In the genomic region with DNA sequence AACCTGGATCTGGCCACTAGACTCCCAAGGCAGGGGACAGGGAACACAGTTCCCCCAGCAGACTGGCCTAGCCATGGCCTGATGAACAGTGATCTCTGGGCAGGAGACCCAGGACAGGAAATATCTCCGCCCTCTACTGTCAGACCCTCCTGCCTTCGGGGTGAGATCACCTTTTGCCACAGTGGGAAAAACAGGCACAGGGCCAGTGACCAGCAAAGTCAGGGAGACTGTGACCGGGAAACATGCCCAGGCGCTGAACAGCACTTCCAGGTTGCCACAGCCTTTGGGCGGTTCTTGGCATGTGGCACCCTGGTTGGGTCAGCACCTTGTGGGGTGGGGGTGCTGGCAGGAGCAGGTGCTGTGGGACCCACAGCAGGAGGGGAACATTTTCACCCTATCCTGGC, we compare ENCODE assay signal across 12 cellular contexts. TPM values are rescaled to one million over a fixed set of nuclear protein-coding genes. Genes with fewer than 3 reads are reported as not detected.
DNase-seq lines count a peak whose midpoint lies in the region; ATAC-seq, FAIRE-seq and TF ChIP-seq lines count a peak whose summit lies in the region.
"Had no signal": no experiment of that assay in that cellular context is flagged by ENCODE, and none has a peak within 500 bp of the region (broad histone marks: within the 10 kb centered on the region; RNA-seq: fewer than 3 reads in every experiment).

No MANE protein-coding gene starts in this region.

- no peak for FAIRE-seq in GM12891 (lab: Jason Lieb, UNC)

- H4K20me1 ChIP-seq in mammary epithelial cell (ENCODE audit: insufficient read depth, low read length), result no peaks in the 10 kb centered on the region

- H3K9ac ChIP-seq in mammary epithelial cell (ENCODE audit: insufficient read depth, low read length), result no peak overlapping the region

- H3K36me3 Mint-ChIP-seq in MCF 10A (ENCODE audit: insufficient read depth, unreplicated experiment), result no peaks in the 10 kb centered on the region
- H3K36me3 Mint-ChIP-seq in activated CD8-positive, alpha-beta T cell treated with anti-CD3 and anti-CD28 coated beads, Interleukin-2, amount 10 ng/mL, durations not matched to agents 7 days and 5 days (ENCODE audit: low read depth), result peaks cover 7% of the 10 kb centered on the region

- peak overlapping the region; percentile 77 for H3K27ac Mint-ChIP-seq in MCF 10A (ENCODE audit: low read depth, unreplicated experiment)
- H3K27ac Mint-ChIP-seq in activated CD8-positive, alpha-beta T cell treated with anti-CD3 and anti-CD28 coated beads, Interleukin-2, amount 10 ng/mL, durations not matched to agents 7 days and 5 days, result no peak overlapping the region
- H3K27ac Mint-ChIP-seq: stimulated activated naive CD8-positive, alpha-beta T cell treated with anti-CD3 and anti-CD28 coated beads, Interleukin-15, amount 100 ng/mL, for 72 hours had no signal

- DNase-seq in MCF 10A (ENCODE audit: unreplicated experiment), result peak; percentile 74
- DNase-seq in mammary epithelial cell, result no peak
- peak; percentile 8 for DNase-seq in astrocyte of the cerebellum (ENCODE audit: low read depth)
- DNase-seq in left lung, result no peak
- no peak for DNase-seq in activated CD8-positive, alpha-beta T cell treated with anti-CD3 and anti-CD28 coated beads, Interleukin-2, amount 10 ng/mL, durations not matched to agents 7 days and 5 days
- DNase-seq in GM12891 (ENCODE audit: insufficient read length, low spot score), result no peak
- DNase-seq in ascending aorta (ENCODE audit: low spot score in 2 of 2), result no peak
- no peak for DNase-seq in mesenteric fat pad (ENCODE audit: low spot score)
- DNase-seq: aorta; erythroblast; NCI-H1694; stimulated activated naive CD8-positive, alpha-beta T cell treated with anti-CD3 and anti-CD28 coated beads, Interleukin-15, amount 100 ng/mL, for 72 hours had no signal

- POLR2A ChIA-PET in MCF 10A (lab: Yijun Ruan, JAX), result no interaction called here
- POLR2A ChIA-PET in activated CD8-positive, alpha-beta T cell treated with anti-CD3 and anti-CD28 coated beads, Interleukin-2, amount 10 ng/mL, durations not matched to agents 7 days and 5 days (lab: Charles Lee), result no interaction called here

- H3K27ac ChIP-seq in mammary epithelial cell (ENCODE audit: insufficient read depth, low read depth, low read length), result no peak overlapping the region
- H3K27ac ChIP-seq in left lung, result no peak overlapping the region
- H3K27ac ChIP-seq in ascending aorta, result no peak overlapping the region

- H3K4me1 ChIP-seq in mammary epithelial cell (ENCODE audit: insufficient read depth, low read length) (peaks cover 15% of the 10 kb centered on the region), left lung (peaks cover 6 to 25% of the 10 kb centered on the region in 2 donors), ascending aorta (peaks cover 6 to 7% of the 10 kb centered on the region in 2 donors)

- ATAC-seq in left lung, result peak; percentile 8
- ATAC-seq in activated CD8-positive, alpha-beta T cell treated with anti-CD3 and anti-CD28 coated beads, Interleukin-2, amount 10 ng/mL, durations not matched to agents 7 days and 5 days, result no peak
- ATAC-seq: stimulated activated naive CD8-positive, alpha-beta T cell treated with anti-CD3 and anti-CD28 coated beads, Interleukin-15, amount 100 ng/mL, for 72 hours had no signal

- dilution Hi-C loops in mammary epithelial cell (cut with HindIII; ENCODE audit: low sequenced_read_pairs), result no loop called here

- H3K4me2 ChIP-seq in mammary epithelial cell (ENCODE audit: insufficient read depth, low read depth, low read length), result no peak overlapping the region

- H3K27me3 ChIP-seq in mammary epithelial cell (ENCODE audit: insufficient read depth, low read length) (no peaks in the 10 kb centered on the region), left lung (peaks cover 0 to 47% of the 10 kb centered on the region in 2 donors), ascending aorta (no peaks in the 10 kb centered on the region)

- peak overlapping the region; percentile 44 for H3K4me3 Mint-ChIP-seq in MCF 10A (ENCODE audit: unreplicated experiment)
- no peak overlapping the region for H3K4me3 Mint-ChIP-seq in activated CD8-positive, alpha-beta T cell treated with anti-CD3 and anti-CD28 coated beads, Interleukin-2, amount 10 ng/mL, durations not matched to agents 7 days and 5 days

- no peak overlapping the region for H2AFZ ChIP-seq in mammary epithelial cell (ENCODE audit: low read depth, low read length)

- H3K4me1 Mint-ChIP-seq in MCF 10A (ENCODE audit: insufficient read depth, unreplicated experiment), result peaks cover 13% of the 10 kb centered on the region
- H3K4me1 Mint-ChIP-seq in activated CD8-positive, alpha-beta T cell treated with anti-CD3 and anti-CD28 coated beads, Interleukin-2, amount 10 ng/mL, durations not matched to agents 7 days and 5 days (ENCODE audit: low read depth), result peaks cover 9% of the 10 kb centered on the region

- no peaks in the 10 kb centered on the region for H3K27me3 Mint-ChIP-seq in MCF 10A (ENCODE audit: insufficient read depth, unreplicated experiment)
- peaks cover 34% of the 10 kb centered on the region for H3K27me3 Mint-ChIP-seq in activated CD8-positive, alpha-beta T cell treated with anti-CD3 and anti-CD28 coated beads, Interleukin-2, amount 10 ng/mL, durations not matched to agents 7 days and 5 days (ENCODE audit: low read depth)

- WGBS in mammary epithelial cell (ENCODE audit: low coverage, missing lambda C conversion rate), result 0% methylated on average over 1 of the region's 5 CpGs

- H3K36me3 ChIP-seq in mammary epithelial cell (ENCODE audit: insufficient read depth, low read length), result no peaks in the 10 kb centered on the region
- H3K36me3 ChIP-seq in left lung, result no peaks in the 10 kb centered on the region
- no peaks in the 10 kb centered on the region for H3K36me3 ChIP-seq in ascending aorta

- peaks cover 5% of the 10 kb centered on the region for H3K9me3 ChIP-seq in mammary epithelial cell (replicated peaks; ENCODE audit: insufficient read depth, low read length)
- no peaks in the 10 kb centered on the region for H3K9me3 ChIP-seq in left lung
- H3K9me3 ChIP-seq in ascending aorta, result no peaks in the 10 kb centered on the region

- BruUV-seq in MCF 10A (replicated peaks; lab: Mats Ljungman, UMichigan), result no TSS peak
- BruUV-seq in mammary epithelial cell (replicated peaks; lab: Mats Ljungman, UMichigan), result no TSS peak

- H3K4me3 ChIP-seq in mammary epithelial cell (replicated peaks in 1 of 3; ENCODE audit: insufficient read depth in 1 of 3, low read depth in 2 of 3, low read length in 3 of 3), result no peak overlapping the region
- no peak overlapping the region for H3K4me3 ChIP-seq in astrocyte of the cerebellum (ENCODE audit: low read depth, low read length)
- no peak overlapping the region for H3K4me3 ChIP-seq in left lung
- no peak overlapping the region for H3K4me3 ChIP-seq in ascending aorta

- CTCF ChIA-PET in MCF 10A (lab: Yijun Ruan, JAX), result no interaction called here
- CTCF ChIA-PET in mammary epithelial cell (lab: Charles Lee; ENCODE audit: low non-redundant PET), result no interaction called here
- CTCF ChIA-PET in activated CD8-positive, alpha-beta T cell treated with anti-CD3 and anti-CD28 coated beads, Interleukin-2, amount 10 ng/mL, durations not matched to agents 7 days and 5 days (lab: Charles Lee), result no interaction called here

- no peaks in the 10 kb centered on the region for H3K79me2 ChIP-seq in mammary epithelial cell (ENCODE audit: insufficient read depth, low read length)

- TF ChIP-seq POLR2A in GM12891 (IDR thresholded peaks at IDR 0.05; ENCODE audit: low read depth, low read length), result no peak

- peaks cover 8% of the 10 kb centered on the region for H3K9me3 Mint-ChIP-seq in MCF 10A (ENCODE audit: unreplicated experiment)
- no peaks in the 10 kb centered on the region for H3K9me3 Mint-ChIP-seq in activated CD8-positive, alpha-beta T cell treated with anti-CD3 and anti-CD28 coated beads, Interleukin-2, amount 10 ng/mL, durations not matched to agents 7 days and 5 days (ENCODE audit: insufficient read depth)
- H3K9me3 Mint-ChIP-seq: stimulated activated naive CD8-positive, alpha-beta T cell treated with anti-CD3 and anti-CD28 coated beads, Interleukin-15, amount 100 ng/mL, for 72 hours had no signal

- TF ChIP-seq CTCF in MCF 10A (IDR thresholded peaks at IDR 0.05; ENCODE audit: unreplicated experiment) (no peak), mammary epithelial cell (conservative IDR thresholded peaks at IDR 0.05 in 1 of 2, IDR thresholded peaks at IDR 0.05 in 1 of 2; ENCODE audit: extremely low read depth in 1 of 2, insufficient read depth in 1 of 2, low read depth in 1 of 2, low read length in 2 of 2) (no peak), astrocyte of the cerebellum (IDR thresholded peaks at IDR 0.05; ENCODE audit: low read depth, low read length, missing control alignments) (no peak), left lung (IDR thresholded peaks at IDR 0.05) (no peak), ascending aorta (IDR thresholded peaks at IDR 0.05) (no peak)

- intact Hi-C loops in MCF 10A (cut with micrococcal nuclease), result no loop called here
- intact Hi-C loops in mammary epithelial cell (cut with micrococcal nuclease), result no loop called here
- intact Hi-C loops in left lung (cut with DNase I), result no loop called here
- intact Hi-C loops in ascending aorta (cut with DNase I), result loop anchor here (5.0 kb wide), 3 partner anchors 59 to 219 kb away; a partner anchor contains a TSS

- in situ Hi-C loops in mammary epithelial cell (cut with MboI; ENCODE audit: low sequenced_read_pairs in 2 of 2), result no loop called here
- in situ Hi-C loops in astrocyte of the cerebellum (cut with HindIII; ENCODE audit: low sequenced_read_pairs), result no loop called here

RNA-seq across cellular contexts. Expression of a gene that starts 8.9 kb away (rescaled TPM):
- 11.6 and 11.9 TPM in 2 replicates for total RNA-seq in MCF 10A (2022)
- total RNA-seq in mammary epithelial cell, result 1 to 10 TPM; 7.4 to 9.0 TPM
- 3.1 TPM for polyA plus RNA-seq in mammary epithelial cell
- 11.7 TPM for polyA minus RNA-seq in mammary epithelial cell
- 1 to 10 TPM; 6.9 to 7.1 TPM for total RNA-seq in left lung
- total RNA-seq in activated CD8-positive, alpha-beta T cell treated with anti-CD3 and anti-CD28 coated beads, Interleukin-2, amount 10 ng/mL, durations not matched to agents 7 days and 5 days, result 10 to 100 TPM in 1 of 2 experiments, 1 to 10 TPM in 1; 9.5 to 10.3 TPM
- polyA plus RNA-seq in GM12891 (2012; ENCODE audit: low read depth, missing spikeins), result 4.3 TPM
- total RNA-seq in ascending aorta, result 0.64 TPM
- total RNA-seq in mesenteric fat pad, result 7.7 TPM

RNA-seq across cellular contexts. Expression of a gene that starts 34.5 kb away (rescaled TPM):
- 7.1 and 7.7 TPM in 2 replicates for total RNA-seq in MCF 10A (2022)
- total RNA-seq in mammary epithelial cell, result 1 to 10 TPM; 3.3 to 4.1 TPM
- 2.0 TPM for polyA plus RNA-seq in mammary epithelial cell
- polyA minus RNA-seq in mammary epithelial cell, result 0.93 TPM
- 1 to 10 TPM; 3.4 to 3.8 TPM for total RNA-seq in left lung
- under 1 TPM; 0.34 to 0.84 TPM for total RNA-seq in activated CD8-positive, alpha-beta T cell treated with anti-CD3 and anti-CD28 coated beads, Interleukin-2, amount 10 ng/mL, durations not matched to agents 7 days and 5 days
- 1.7 TPM for polyA plus RNA-seq in GM12891 (2012; ENCODE audit: low read depth, missing spikeins)
- total RNA-seq in ascending aorta, result not detected
- 2.8 TPM for total RNA-seq in mesenteric fat pad

RNA-seq across cellular contexts. Expression of a gene that starts 58.7 kb away (rescaled TPM):
- total RNA-seq in MCF 10A (2022), result 18.1 and 18.8 TPM in 2 replicates
- total RNA-seq in mammary epithelial cell, result 10 to 100 TPM in 1 of 2 donors, 1 to 10 TPM in 1; 8.2 to 39.5 TPM
- polyA plus RNA-seq in mammary epithelial cell, result 3.2 TPM
- polyA minus RNA-seq in mammary epithelial cell, result not detected
- 10 to 100 TPM; 22.9 to 26.5 TPM for total RNA-seq in left lung
- total RNA-seq in activated CD8-positive, alpha-beta T cell treated with anti-CD3 and anti-CD28 coated beads, Interleukin-2, amount 10 ng/mL, durations not matched to agents 7 days and 5 days, result 10 to 100 TPM; 29.1 to 32.4 TPM
- polyA plus RNA-seq in GM12891 (2012; ENCODE audit: low read depth, missing spikeins), result 3.4 TPM
- 33.1 TPM for total RNA-seq in ascending aorta
- 17.7 TPM for total RNA-seq in mesenteric fat pad

Comparison
In these comparisons a context has a peak if more than half of its experiments do, and no peak if none do; other contexts are left out.
1. DNase-seq: peak in MCF 10A (single experiment) and astrocyte of the cerebellum (single experiment); none in mammary epithelial cell (single experiment), left lung (0 of 2), activated CD8-positive, alpha-beta T cell treated with anti-CD3 and anti-CD28 coated beads, Interleukin-2, amount 10 ng/mL, durations not matched to agents 7 days and 5 days (single experiment), GM12891 (single experiment), ascending aorta (0 of 2) and mesenteric fat pad (single experiment).